8 cellular contexts compared by ENCODE assay signal in genomic region chr11:65500262-65501004, GRCh38. TPM values are rescaled to one million over a fixed set of nuclear protein-coding genes. Genes with fewer than 3 reads are reported as not detected.
DNase-seq lines count a peak whose midpoint lies in the region; ATAC-seq and TF ChIP-seq lines count a peak whose summit lies in the region.

No MANE protein-coding gene starts in this region.

- peaks cover 65% of the 10 kb centered on the region for H3K36me3 ChIP-seq in OCI-LY7 (ENCODE audit: insufficient read depth, low read length)
- H3K36me3 ChIP-seq in vagina, result peaks cover 19 to 45% of the 10 kb centered on the region in 2 donors

- intact Hi-C loops in OCI-LY7 (cut with micrococcal nuclease; ENCODE audit: unreplicated experiment) (no loop called here), vagina (cut with DNase I) (no loop called here)

- H3K4me1 Mint-ChIP-seq in activated T-cell treated with anti-CD3 and anti-CD28 coated beads, Interleukin-2, amount 50 U/mL, for 24 hours (ENCODE audit: low read depth), result peaks cover 37% of the 10 kb centered on the region
- peaks cover 28% of the 10 kb centered on the region for H3K4me1 Mint-ChIP-seq in activated T-cell treated with anti-CD3 and anti-CD28 coated beads, Interleukin-2, amount 50 U/mL, for 4 hours (ENCODE audit: low read depth)

- no peaks in the 10 kb centered on the region for H3K27me3 ChIP-seq in vagina

- peaks cover 8% of the 10 kb centered on the region for H3K36me3 Mint-ChIP-seq in activated T-cell treated with anti-CD3 and anti-CD28 coated beads, Interleukin-2, amount 50 U/mL, for 24 hours (ENCODE audit: low read depth)
- peaks cover 17% of the 10 kb centered on the region for H3K36me3 Mint-ChIP-seq in activated T-cell treated with anti-CD3 and anti-CD28 coated beads, Interleukin-2, amount 50 U/mL, for 4 hours (ENCODE audit: insufficient read depth)

- no peak overlapping the region for H3K27ac Mint-ChIP-seq in activated T-cell treated with anti-CD3 and anti-CD28 coated beads, Interleukin-2, amount 50 U/mL, for 24 hours

- POLR2A ChIA-PET in OCI-LY7 (lab: Charles Lee), result interaction anchor here (0.6 to 7.8 kb wide), 16 partner anchors 8 to 114 kb away, joined by 3 to 237 read pairs (median 8); partner anchors contain the start of genes FAM89B, FRMD8, NEAT1 and SCYL1

- H3K4me3 Mint-ChIP-seq in activated T-cell treated with anti-CD3 and anti-CD28 coated beads, Interleukin-2, amount 50 U/mL, for 24 hours, result no peak overlapping the region
- no peak overlapping the region for H3K4me3 Mint-ChIP-seq in activated T-cell treated with anti-CD3 and anti-CD28 coated beads, Interleukin-2, amount 50 U/mL, for 4 hours

- CTCF ChIA-PET in OCI-LY7 (lab: Charles Lee; ENCODE audit: unreplicated experiment), result no interaction called here

- H3K4me2 ChIP-seq in OCI-LY7 (ENCODE audit: low read length), result peak overlapping the region; percentile 98

- peak in 1 of 2 donors; percentile 36 for TF ChIP-seq POLR2A in vagina (IDR thresholded peaks at IDR 0.05)

- H3K4me1 ChIP-seq in OCI-LY7 (ENCODE audit: insufficient read depth, low read length, poor library complexity, severe bottlenecking) (peaks cover 42% of the 10 kb centered on the region), vagina (peaks cover 29% of the 10 kb centered on the region)

- H3K9me3 Mint-ChIP-seq in activated T-cell treated with anti-CD3 and anti-CD28 coated beads, Interleukin-2, amount 50 U/mL, for 24 hours, result no peaks in the 10 kb centered on the region
- H3K9me3 Mint-ChIP-seq in activated T-cell treated with anti-CD3 and anti-CD28 coated beads, Interleukin-2, amount 50 U/mL, for 4 hours, result no peaks in the 10 kb centered on the region

- H3K4me3 ChIP-seq in OCI-LY7 (ENCODE audit: low read depth, low read length, poor library complexity, severe bottlenecking) (peak overlapping the region; percentile 79), vagina (peak overlapping the region; percentile 77 to 83)

- H3K9me3 ChIP-seq in OCI-LY7 (ENCODE audit: low read length) (no peaks in the 10 kb centered on the region), vagina (no peaks in the 10 kb centered on the region)

- DNase-seq in activated T-cell treated with anti-CD3 and anti-CD28 coated beads, Interleukin-2, amount 50 U/mL, for 24 hours, result peak; percentile 73
- DNase-seq in activated T-cell treated with anti-CD3 and anti-CD28 coated beads, Interleukin-2, amount 50 U/mL, for 4 hours, result no peak
- DNase-seq in OCI-LY7 (ENCODE audit: low spot score), result peak; percentile 58
- DNase-seq in cerebellar cortex (ENCODE audit: low spot score), result peak; percentile 54
- peak; percentile 46 to 55 for DNase-seq in lung microvascular endothelial cell (ENCODE audit: low read depth in 2 of 2)
- DNase-seq in vagina (ENCODE audit: extremely low spot score in 2 of 2), result no peak
- no peak for DNase-seq in AG20443 (ENCODE audit: low spot score)

- no TSS peak for BruUV-seq in OCI-LY7 (replicated peaks; lab: Mats Ljungman, UMichigan)

- no peak overlapping the region for H2AFZ ChIP-seq in OCI-LY7 (ENCODE audit: low read length)

- H3K79me2 ChIP-seq in OCI-LY7 (ENCODE audit: insufficient read depth, low read depth, low read length), result peaks cover 95% of the 10 kb centered on the region

- ATAC-seq in activated T-cell treated with anti-CD3 and anti-CD28 coated beads, Interleukin-2, amount 50 U/mL, for 4 hours, result no peak
- no peak for ATAC-seq in HG03097 (IDR thresholded peaks at IDR 0.05; ENCODE audit: low FRiP score, unreplicated experiment)

- peaks cover 62% of the 10 kb centered on the region for H4K20me1 ChIP-seq in OCI-LY7 (ENCODE audit: insufficient read depth, low read length)

- no peaks in the 10 kb centered on the region for H3K27me3 Mint-ChIP-seq in activated T-cell treated with anti-CD3 and anti-CD28 coated beads, Interleukin-2, amount 50 U/mL, for 24 hours
- no peaks in the 10 kb centered on the region for H3K27me3 Mint-ChIP-seq in activated T-cell treated with anti-CD3 and anti-CD28 coated beads, Interleukin-2, amount 50 U/mL, for 4 hours (ENCODE audit: low read depth)

- TF ChIP-seq CTCF in OCI-LY7 (conservative IDR thresholded peaks at IDR 0.05; ENCODE audit: low read length) (no peak), vagina (IDR thresholded peaks at IDR 0.05) (no peak)

- H3K27ac ChIP-seq in OCI-LY7 (ENCODE audit: low read depth, low read length, poor library complexity, severe bottlenecking) (peak overlapping the region; percentile 98), vagina (peak overlapping the region; percentile 100)

- no peaks in the 10 kb centered on the region for H3K9me2 ChIP-seq in OCI-LY7 (ENCODE audit: insufficient read depth, low read length)

RNA-seq across cellular contexts. Expression of gene MALAT1, which starts 1.6 kb away (rescaled TPM):
- 1,000 to 10,000 TPM; 3,100 to 4,455 (median 3,753) TPM for total RNA-seq in activated T-cell treated with anti-CD3 and anti-CD28 coated beads, Interleukin-2, amount 50 U/mL, for 4 hours
- total RNA-seq in OCI-LY7 (2014; rRNA removed; shearing (Covaris generic)), result 3,446 and 3,598 TPM in 2 replicates
- total RNA-seq in OCI-LY7 (2022) (5,974 and 7,097 TPM in 2 replicates), lung microvascular endothelial cell (1,818 and 2,739 TPM in 2 replicates), vagina (16,459 TPM)

RNA-seq across cellular contexts. Expression of gene SCYL1, which starts 24.4 kb away (rescaled TPM):
- total RNA-seq in activated T-cell treated with anti-CD3 and anti-CD28 coated beads, Interleukin-2, amount 50 U/mL, for 4 hours, result 10 to 100 TPM; 87.6 to 94.6 (median 94.3) TPM
- 43.2 and 56.8 TPM in 2 replicates for total RNA-seq in OCI-LY7 (2014; rRNA removed; shearing (Covaris generic))
- total RNA-seq in OCI-LY7 (2022) (62.9 and 70.0 TPM in 2 replicates), lung microvascular endothelial cell (36.6 and 46.6 TPM in 2 replicates), vagina (77.3 TPM)

RNA-seq across cellular contexts. Expression of gene LTBP3, which starts 57.7 kb away (rescaled TPM):
- total RNA-seq in activated T-cell treated with anti-CD3 and anti-CD28 coated beads, Interleukin-2, amount 50 U/mL, for 4 hours, result 10 to 100 TPM; 33.1 to 40.8 (median 40.1) TPM
- 11.2 and 17.4 TPM in 2 replicates for total RNA-seq in OCI-LY7 (2014; rRNA removed; shearing (Covaris generic))
- total RNA-seq in OCI-LY7 (2022) (10.0 and 13.8 TPM in 2 replicates), lung microvascular endothelial cell (20.5 and 23.0 TPM in 2 replicates), vagina (246 TPM)

Comparison
In these comparisons a context has a peak if more than half of its experiments do, and no peak if none do; other contexts are left out.
1. DNase-seq: peak in activated T-cell treated with anti-CD3 and anti-CD28 coated beads, Interleukin-2, amount 50 U/mL, for 24 hours (single experiment), OCI-LY7 (single experiment), cerebellar cortex (single experiment) and lung microvascular endothelial cell (2 of 2); none in activated T-cell treated with anti-CD3 and anti-CD28 coated beads, Interleukin-2, amount 50 U/mL, for 4 hours (single experiment), vagina (0 of 2) and AG20443 (single experiment).